ENCODE assay signal across 22 cellular contexts in the genomic region with DNA sequence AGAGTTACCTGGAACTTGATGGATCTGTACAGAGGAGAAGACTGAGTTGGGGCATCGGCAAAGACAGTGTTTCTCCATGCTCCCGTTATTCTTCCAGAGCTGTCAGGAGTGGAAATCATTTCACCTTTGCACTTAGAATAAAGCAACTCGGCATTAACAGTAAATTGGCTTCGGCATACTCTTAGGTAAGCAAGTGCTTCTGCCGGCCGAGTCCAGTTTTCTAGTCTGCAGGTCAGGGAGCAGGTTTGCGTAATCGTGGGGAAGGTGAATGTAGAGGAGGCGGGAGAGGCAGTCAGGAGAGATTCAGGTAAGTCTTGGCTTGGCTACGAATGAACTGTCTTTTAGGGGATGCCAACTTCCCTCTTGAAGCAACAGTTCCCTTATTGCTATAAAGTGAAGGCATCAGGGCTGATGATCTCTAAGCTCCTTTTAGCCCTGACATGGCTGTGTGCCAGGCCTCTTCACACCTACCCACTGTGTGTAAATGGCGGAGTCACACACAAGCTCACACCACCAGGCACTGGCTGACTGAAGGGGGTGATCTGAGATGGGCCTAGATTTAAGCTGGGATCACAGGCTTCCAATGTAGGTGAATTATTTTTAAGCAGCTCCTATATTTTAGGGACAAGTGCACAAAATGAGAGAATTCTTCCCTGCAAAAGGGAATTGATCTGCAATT.
"Had no signal": no experiment of that assay in that cellular context is flagged by ENCODE, and none has a peak within 500 bp of the region (broad histone marks: within the 10 kb centered on the region; RNA-seq: fewer than 3 reads in every experiment).

No MANE protein-coding gene starts in this region.

- H3K36me3 ChIP-seq: colonic mucosa, left ventricle myocardium inferior, neutrophil, pancreas, thoracic aorta, uterus had no signal

- H3K9me3 ChIP-seq: colonic mucosa, left ventricle myocardium inferior, mucosa of descending colon, neutrophil, pancreas, thoracic aorta, uterus had no signal

- DNase-seq: activated B cell treated with CpG ODN at 0.5 μM for 24 hours; activated CD4-positive, alpha-beta T cell treated with anti-CD3 and anti-CD28 coated beads for 4 hours; activated CD8-positive, alpha-beta T cell treated with anti-CD3 and anti-CD28 coated beads, Interleukin-2, amount 10 ng/mL, durations not matched to agents 7 days and 5 days; activated naive CD4-positive, alpha-beta T cell treated with anti-CD3 and anti-CD28 coated beads for 36 hours; activated naive CD8-positive, alpha-beta T cell treated with anti-CD3 and anti-CD28 coated beads, Interleukin-2, amount 50 U/mL, for 24 hours; activated T-cell treated with anti-CD3 and anti-CD28 coated beads, Interleukin-2, amount 50 U/mL, for 4 hours; anterior cingulate cortex; caudate nucleus; colonic mucosa; left ventricle myocardium inferior; mucosa of descending colon; naive B cell; pancreas; stimulated activated CD4-positive, alpha-beta T cell treated with anti-CD3 and anti-CD28 coated beads, Interleukin-4, amount 100 ng/mL, for 4 hours; T-helper 9 cell; uterus had no signal

- H3K9me3 Mint-ChIP-seq: activated naive CD4-positive, alpha-beta T cell treated with anti-CD3 and anti-CD28 coated beads for 36 hours; activated naive CD8-positive, alpha-beta T cell treated with anti-CD3 and anti-CD28 coated beads, Interleukin-2, amount 50 U/mL, for 24 hours had no signal

- H3K27ac ChIP-seq: colonic mucosa, left ventricle myocardium inferior, neutrophil, pancreas, thoracic aorta, uterus had no signal

- H3K27ac Mint-ChIP-seq: activated B cell treated with CpG ODN at 0.5 μM for 24 hours; activated CD8-positive, alpha-beta T cell treated with anti-CD3 and anti-CD28 coated beads, Interleukin-2, amount 10 ng/mL, durations not matched to agents 7 days and 5 days; activated naive CD4-positive, alpha-beta T cell treated with anti-CD3 and anti-CD28 coated beads for 36 hours; activated naive CD8-positive, alpha-beta T cell treated with anti-CD3 and anti-CD28 coated beads, Interleukin-2, amount 50 U/mL, for 24 hours; memory B cell; naive B cell; stimulated activated memory B cell treated with anti-CD40 and anti-IgM and Interleukin-4, amounts not matched to agents 10 μg/mL and 1 μg/mL and 100 μg/mL, for 72 hours had no signal

- H3K4me1 Mint-ChIP-seq: activated B cell treated with CpG ODN at 0.5 μM for 24 hours; memory B cell; naive B cell; stimulated activated memory B cell treated with anti-CD40 and anti-IgM and Interleukin-4, amounts not matched to agents 10 μg/mL and 1 μg/mL and 100 μg/mL, for 72 hours had no signal

- H3K4me3 Mint-ChIP-seq: activated B cell treated with CpG ODN at 0.5 μM for 24 hours; activated CD8-positive, alpha-beta T cell treated with anti-CD3 and anti-CD28 coated beads, Interleukin-2, amount 10 ng/mL, durations not matched to agents 7 days and 5 days; activated naive CD4-positive, alpha-beta T cell treated with anti-CD3 and anti-CD28 coated beads for 36 hours; activated naive CD8-positive, alpha-beta T cell treated with anti-CD3 and anti-CD28 coated beads, Interleukin-2, amount 50 U/mL, for 24 hours; activated T-cell treated with anti-CD3 and anti-CD28 coated beads, Interleukin-2, amount 50 U/mL, for 4 hours; brain; memory B cell; stimulated activated memory B cell treated with anti-CD40 and anti-IgM and Interleukin-4, amounts not matched to agents 10 μg/mL and 1 μg/mL and 100 μg/mL, for 72 hours had no signal

- H3K4me3 ChIP-seq: colonic mucosa, left ventricle myocardium inferior, mucosa of descending colon, pancreas, thoracic aorta, uterus had no signal

- H3K4me1 ChIP-seq: colonic mucosa, left ventricle myocardium inferior, pancreas, uterus had no signal

- ATAC-seq: activated CD8-positive, alpha-beta T cell treated with anti-CD3 and anti-CD28 coated beads, Interleukin-2, amount 10 ng/mL, durations not matched to agents 7 days and 5 days; activated naive CD8-positive, alpha-beta T cell treated with anti-CD3 and anti-CD28 coated beads, Interleukin-2, amount 50 U/mL, for 24 hours; activated T-cell treated with anti-CD3 and anti-CD28 coated beads, Interleukin-2, amount 50 U/mL, for 4 hours; mucosa of descending colon; pancreas; sciatic nerve; stimulated activated memory B cell treated with anti-CD40 and anti-IgM and Interleukin-4, amounts not matched to agents 10 μg/mL and 1 μg/mL and 100 μg/mL, for 72 hours had no signal

- H3K36me3 Mint-ChIP-seq: brain; memory B cell; stimulated activated memory B cell treated with anti-CD40 and anti-IgM and Interleukin-4, amounts not matched to agents 10 μg/mL and 1 μg/mL and 100 μg/mL, for 72 hours had no signal

- H3K27me3 Mint-ChIP-seq: activated B cell treated with CpG ODN at 0.5 μM for 24 hours; activated naive CD8-positive, alpha-beta T cell treated with anti-CD3 and anti-CD28 coated beads, Interleukin-2, amount 50 U/mL, for 24 hours had no signal

- H3K27me3 ChIP-seq: colonic mucosa, pancreas, uterus had no signal
